In genomic region chr20:46702447-46703203, GRCh38 we compare ENCODE assay signal across 19 cellular contexts. TPM values are rescaled to one million over a fixed set of nuclear protein-coding genes. Genes with fewer than 3 reads are reported as not detected.
"Had no signal": no experiment of that assay in that cellular context is flagged by ENCODE, and none has a peak within 500 bp of the region (broad histone marks: within the 10 kb centered on the region; RNA-seq: fewer than 3 reads in every experiment).

No MANE protein-coding gene starts in this region.

- ATAC-seq: activated CD8-positive, alpha-beta T cell treated with anti-CD3 and anti-CD28 coated beads for 36 hours; heart left ventricle; left cardiac atrium had no signal

- H3K9me3 Mint-ChIP-seq: activated CD8-positive, alpha-beta T cell treated with anti-CD3 and anti-CD28 coated beads for 36 hours; activated naive CD4-positive, alpha-beta T cell treated with anti-CD3 and anti-CD28 coated beads, Interleukin-2, amount 50 U/mL, for 24 hours had no signal

- H3K4me3 Mint-ChIP-seq: activated CD4-positive, alpha-beta T cell treated with anti-CD3 and anti-CD28 coated beads, Interleukin-2, amount 10 ng/mL, durations not matched to agents 24 days and 14 days; activated CD8-positive, alpha-beta T cell treated with anti-CD3 and anti-CD28 coated beads for 36 hours; activated naive CD4-positive, alpha-beta T cell treated with anti-CD3 and anti-CD28 coated beads, Interleukin-2, amount 50 U/mL, for 24 hours; brain; memory B cell had no signal

- H3K4me3 ChIP-seq: heart left ventricle, prostate gland, thoracic aorta, upper lobe of right lung had no signal

- H3K27ac ChIP-seq: heart left ventricle, prostate gland, thoracic aorta, upper lobe of right lung had no signal

- H3K36me3 Mint-ChIP-seq: activated naive CD4-positive, alpha-beta T cell treated with anti-CD3 and anti-CD28 coated beads, Interleukin-2, amount 50 U/mL, for 24 hours; brain had no signal

- H3K36me3 ChIP-seq: heart left ventricle, prostate gland, thoracic aorta, upper lobe of right lung had no signal

- DNase-seq: activated CD4-positive, alpha-beta T cell treated with anti-CD3 and anti-CD28 coated beads, Interleukin-2, amount 10 ng/mL, durations not matched to agents 24 days and 14 days; activated CD8-positive, alpha-beta T cell treated with anti-CD3 and anti-CD28 coated beads for 36 hours; activated gamma-delta T cell treated with Interleukin-2 at 50 U/mL for 16 hours; activated T-cell treated with anti-CD3 and anti-CD28 coated beads, Interleukin-2, amount 50 U/mL, for 1 hour; anterior cingulate cortex; effector CD4-positive, alpha-beta T cell; heart left ventricle; left cardiac atrium; stimulated activated CD4-positive, alpha-beta T cell treated with anti-CD3 and anti-CD28 coated beads, Interleukin-4, amount 100 ng/mL, for 24 hours; stimulated activated naive CD4-positive, alpha-beta T cell treated with Interleukin-2 at 50 U/mL for 16 hours; T-helper 2 cell; upper lobe of right lung had no signal

- H3K27ac Mint-ChIP-seq: activated CD4-positive, alpha-beta T cell treated with anti-CD3 and anti-CD28 coated beads, Interleukin-2, amount 10 ng/mL, durations not matched to agents 24 days and 14 days; activated CD8-positive, alpha-beta T cell treated with anti-CD3 and anti-CD28 coated beads for 36 hours; activated naive CD4-positive, alpha-beta T cell treated with anti-CD3 and anti-CD28 coated beads, Interleukin-2, amount 50 U/mL, for 24 hours; brain; memory B cell had no signal

- FAIRE-seq: endometrium, islet of Langerhans had no signal

- H3K4me1 ChIP-seq: heart left ventricle, prostate gland had no signal

- H3K9me3 ChIP-seq: prostate gland, upper lobe of right lung had no signal

- H3K4me1 Mint-ChIP-seq: activated CD4-positive, alpha-beta T cell treated with anti-CD3 and anti-CD28 coated beads, Interleukin-2, amount 10 ng/mL, durations not matched to agents 24 days and 14 days; activated naive CD4-positive, alpha-beta T cell treated with anti-CD3 and anti-CD28 coated beads, Interleukin-2, amount 50 U/mL, for 24 hours; memory B cell had no signal

RNA-seq across cellular contexts. Expression of gene SLC2A10, which starts 6.8 kb away (rescaled TPM):
- total RNA-seq: activated CD4-positive, alpha-beta T cell treated with anti-CD3 and anti-CD28 coated beads, Interleukin-2, amount 10 ng/mL, durations not matched to agents 24 days and 14 days; activated CD8-positive, alpha-beta T cell treated with anti-CD3 and anti-CD28 coated beads for 36 hours had no signal

RNA-seq across cellular contexts. Expression of gene SLC13A3, which starts 51.4 kb away (rescaled TPM):
- total RNA-seq: activated CD4-positive, alpha-beta T cell treated with anti-CD3 and anti-CD28 coated beads, Interleukin-2, amount 10 ng/mL, durations not matched to agents 24 days and 14 days; activated CD8-positive, alpha-beta T cell treated with anti-CD3 and anti-CD28 coated beads for 36 hours had no signal
